Comparison of ENCODE assay signal across 9 cellular contexts in the genomic region with DNA sequence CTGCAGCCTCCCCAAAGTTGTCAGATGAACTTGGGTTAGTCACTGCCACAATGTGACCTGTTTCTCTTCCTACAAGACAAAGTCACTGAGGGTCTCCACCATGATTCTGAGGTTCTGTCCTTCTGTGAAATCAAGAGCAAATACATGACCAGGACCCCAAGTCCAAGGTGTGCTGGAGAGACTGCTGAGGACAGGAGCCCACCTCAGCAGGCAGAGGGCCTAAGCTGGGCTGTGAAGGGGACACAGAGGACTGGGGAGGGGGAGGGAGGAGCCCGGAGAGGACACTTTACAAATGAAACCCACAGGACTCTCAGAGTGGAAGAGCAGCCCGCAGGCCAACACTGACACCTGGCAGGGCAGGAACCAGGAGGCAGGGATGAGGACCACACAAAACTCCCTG. TPM values are rescaled to one million over a fixed set of nuclear protein-coding genes. Genes with fewer than 3 reads are reported as not detected.
"Had no signal": no experiment of that assay in that cellular context is flagged by ENCODE, and none has a peak within 500 bp of the region (broad histone marks: within the 10 kb centered on the region; RNA-seq: fewer than 3 reads in every experiment).

No MANE protein-coding gene starts in this region.

- H3K4me2 ChIP-seq: GM23338 had no signal

- H3K27ac ChIP-seq: HL-60 had no signal

- DNase-seq: H9, HCEC 1CT, KG1 had no signal

- H3K4me3 ChIP-seq: GM23338, K562 had no signal

- H2AFZ ChIP-seq: GM23338 had no signal

- H3K27ac Mint-ChIP-seq: GM23338 had no signal

- H3K4me3 Mint-ChIP-seq: GM23338, H9 had no signal

- H3K9me3 Mint-ChIP-seq: GM23338 had no signal

- ATAC-seq: GM23338, HepG2, K562 had no signal

RNA-seq across cellular contexts. Expression of a gene that starts 3.3 kb away (rescaled TPM):
- total RNA-seq: GM23338, H1, H9, HepG2, HT1080, K562 had no signal
- polyA plus RNA-seq: GM23338, H1, HepG2, K562 had no signal

RNA-seq across cellular contexts. Expression of a gene that starts 39.2 kb away (rescaled TPM):
- total RNA-seq: GM23338, H1, H9, HepG2, HT1080 had no signal
- polyA plus RNA-seq: GM23338, H1, HepG2 had no signal

RNA-seq across cellular contexts. Expression of a gene that starts 48.2 kb away (rescaled TPM):
- total RNA-seq: GM23338, H1, H9, HT1080 had no signal
- polyA plus RNA-seq: GM23338, H1, K562 had no signal

RNA-seq across cellular contexts. Expression of a gene that starts 50.0 kb away (rescaled TPM):
- total RNA-seq: GM23338, H1, H9, HepG2, HT1080, K562 had no signal
- polyA plus RNA-seq: H1, HepG2, K562 had no signal
